Comparison of ENCODE assay signal across 11 cellular contexts in genomic region chr17:17737938-17738894, GRCh38. TPM values are rescaled to one million over a fixed set of nuclear protein-coding genes. Genes with fewer than 3 reads are reported as not detected.
DNase-seq lines count a peak whose midpoint lies in the region; ATAC-seq and TF ChIP-seq lines count a peak whose summit lies in the region.
"Had no signal": no experiment of that assay in that cellular context is flagged by ENCODE, and none has a peak within 500 bp of the region (broad histone marks: within the 10 kb centered on the region; RNA-seq: fewer than 3 reads in every experiment).

No MANE protein-coding gene starts in this region.

- CTCF ChIA-PET in CD8-positive, alpha-beta T cell (lab: Charles Lee), result interaction anchor here (0.9 to 1.9 kb wide), 2 partner anchors 9 to 128 kb away, joined by 3 to 5 read pairs; no protein-coding TSS in a partner anchor
- CTCF ChIA-PET in T-cell (lab: Charles Lee), result no interaction called here

- H3K36me3 ChIP-seq in CD8-positive, alpha-beta T cell (ENCODE audit: insufficient read depth, low read length), result no peaks in the 10 kb centered on the region
- H3K36me3 ChIP-seq in left ventricle myocardium inferior (no peaks in the 10 kb centered on the region), prostate gland (no peaks in the 10 kb centered on the region), aorta (ENCODE audit: control insufficient read depth in 1 of 2, insufficient read depth in 2 of 2, low read length in 1 of 2) (no peaks in the 10 kb centered on the region)

- no peaks in the 10 kb centered on the region for H3K27me3 Mint-ChIP-seq in CD8-positive, alpha-beta T cell (ENCODE audit: low read depth)
- no peaks in the 10 kb centered on the region for H3K27me3 Mint-ChIP-seq in T-cell
- H3K27me3 Mint-ChIP-seq: IgD-negative memory B cell had no signal

- peak overlapping the region; percentile 33 for H3K27ac ChIP-seq in CD8-positive, alpha-beta T cell (ENCODE audit: low read depth, low read length)
- H3K27ac ChIP-seq in left ventricle myocardium inferior (replicated peaks) (peak overlapping the region; percentile 79), prostate gland (peak overlapping the region; percentile 82 to 90), aorta (ENCODE audit: low read depth in 1 of 2, low read length in 2 of 2) (no peak overlapping the region)

- in situ Hi-C loops in KBM-7 (cut with MboI; ENCODE audit: low pct_unique_long_range_greater_than_20kb, low sequenced_read_pairs), result no loop called here

- H3K27me3 ChIP-seq in CD8-positive, alpha-beta T cell (ENCODE audit: insufficient read depth, low read length), result no peaks in the 10 kb centered on the region
- H3K27me3 ChIP-seq in left ventricle myocardium inferior (ENCODE audit: low read depth) (no peaks in the 10 kb centered on the region), prostate gland (replicated peaks; ENCODE audit: insufficient read depth) (no peaks in the 10 kb centered on the region), aorta (ENCODE audit: control insufficient read depth in 1 of 2, insufficient read depth in 2 of 2, low read length in 1 of 2) (no peaks in the 10 kb centered on the region)

- H3K4me3 ChIP-seq in CD8-positive, alpha-beta T cell (ENCODE audit: low read depth, low read length), result no peak overlapping the region
- peak overlapping the region; percentile 3 for H3K4me3 ChIP-seq in left ventricle myocardium inferior
- H3K4me3 ChIP-seq in prostate gland, result no peak overlapping the region
- H3K4me3 ChIP-seq in aorta (ENCODE audit: low read length in 2 of 2), result no peak overlapping the region

- H3K4me1 ChIP-seq in CD8-positive, alpha-beta T cell (ENCODE audit: insufficient read depth, low read length), result peaks cover 58% of the 10 kb centered on the region
- H3K4me1 ChIP-seq in left ventricle myocardium inferior, result peaks cover 81% of the 10 kb centered on the region
- peaks cover 47% of the 10 kb centered on the region for H3K4me1 ChIP-seq in prostate gland (replicated peaks)
- H3K4me1 ChIP-seq in aorta (ENCODE audit: control insufficient read depth in 1 of 2, insufficient read depth in 2 of 2, low read length in 2 of 2), result no peaks in the 10 kb centered on the region

- H3K4me1 Mint-ChIP-seq in CD8-positive, alpha-beta T cell (ENCODE audit: low read depth), result peaks cover 43% of the 10 kb centered on the region
- H3K4me1 Mint-ChIP-seq in T-cell, result peaks cover 30 to 46% (median 36%) of the 10 kb centered on the region in 3 donors

- POLR2A ChIA-PET in CD8-positive, alpha-beta T cell (lab: Charles Lee), result interaction anchor here (1.3 to 1.8 kb wide), 2 partner anchors 11 to 13 kb away, joined by 4 read pairs; no protein-coding TSS in a partner anchor
- POLR2A ChIA-PET in T-cell (lab: Charles Lee), result no interaction called here

- no peaks in the 10 kb centered on the region for H3K9me3 ChIP-seq in CD8-positive, alpha-beta T cell (ENCODE audit: low read length)
- H3K9me3 ChIP-seq in left ventricle myocardium inferior (replicated peaks), result no peaks in the 10 kb centered on the region
- H3K9me3 ChIP-seq in prostate gland, result no peaks in the 10 kb centered on the region
- no peaks in the 10 kb centered on the region for H3K9me3 ChIP-seq in aorta (ENCODE audit: control insufficient read depth, low read length)

- 25% methylated on average over 7 of the region's 16 CpGs for WGBS in prostate gland
- 79 to 82% methylated on average over 15 to 16 of the region's 16 CpGs for WGBS in aorta, 2 donors

- no peaks in the 10 kb centered on the region for H3K9me3 Mint-ChIP-seq in CD8-positive, alpha-beta T cell
- H3K9me3 Mint-ChIP-seq in T-cell, result no peaks in the 10 kb centered on the region
- H3K9me3 Mint-ChIP-seq: IgD-negative memory B cell, neural crest cell had no signal

- ATAC-seq in CD8-positive, alpha-beta T cell, result peak; percentile 38
- ATAC-seq in T-cell (replicated peaks in 1 of 4) (peak; percentile 35 to 63 (median 52)), aorta (ENCODE audit: low FRiP score) (no peak), HG03045 (IDR thresholded peaks at IDR 0.05; ENCODE audit: unreplicated experiment) (no peak)

- peaks cover 6% of the 10 kb centered on the region for H3K36me3 Mint-ChIP-seq in CD8-positive, alpha-beta T cell
- H3K36me3 Mint-ChIP-seq in T-cell, result no peaks in the 10 kb centered on the region

- TF ChIP-seq POLR2A in prostate gland (IDR thresholded peaks at IDR 0.05), result peak; percentile 8

- peak overlapping the region; percentile 73 for H3K27ac Mint-ChIP-seq in CD8-positive, alpha-beta T cell
- peak overlapping the region in 1 of 2 donors; percentile 84 for H3K27ac Mint-ChIP-seq in T-cell
- H3K27ac Mint-ChIP-seq: IgD-negative memory B cell had no signal

- DNase-seq in CD8-positive, alpha-beta T cell, result peak in 1 of 7 experiments; percentile 65
- DNase-seq in T-cell (peak in 1 of 34 experiments; percentile 29), left ventricle myocardium inferior (no peak), prostate gland (ENCODE audit: low spot score) (peak; percentile 64), aorta (no peak), C1 segment of cervical spinal cord (lab: John Stamatoyannopoulos, UW) (no peak), KBM-7 (no peak)
- DNase-seq: DMS79 had no signal

- peak overlapping the region; percentile 8 for H3K4me3 Mint-ChIP-seq in CD8-positive, alpha-beta T cell
- H3K4me3 Mint-ChIP-seq in T-cell, result peak overlapping the region in 1 of 3 donors; percentile 42

- TF ChIP-seq CTCF in CD8-positive, alpha-beta T cell (IDR thresholded peaks at IDR 0.05), result no peak
- TF ChIP-seq CTCF in left ventricle myocardium inferior (IDR thresholded peaks at IDR 0.05; ENCODE audit: borderline replicate concordance) (no peak), prostate gland (IDR thresholded peaks at IDR 0.05) (no peak)

- intact Hi-C loops in CD8-positive, alpha-beta T cell (cut with DNase I, micrococcal nuclease), result loop anchor here in 1 of 2 experiments (1.0 kb wide), 1 partner anchor 13 kb away; no protein-coding TSS in a partner anchor
- intact Hi-C loops in left ventricle myocardium inferior (cut with micrococcal nuclease), result no loop called here
- intact Hi-C loops in prostate gland (cut with DNase I), result no loop called here
- intact Hi-C loops in aorta (cut with DNase I), result no loop called here

RNA-seq across cellular contexts. Expression of gene RAI1, which starts 57.0 kb away (rescaled TPM):
- total RNA-seq in CD8-positive, alpha-beta T cell, result 10 to 100 TPM; 22.9 to 23.5 TPM
- total RNA-seq in T-cell, result 10 to 100 TPM; 20.1 to 31.2 (median 24.5) TPM
- total RNA-seq in left ventricle myocardium inferior, result 22.5 TPM
- total RNA-seq in prostate gland, result 10 to 100 TPM; 69.2 to 71.0 TPM
- total RNA-seq in aorta, result 10 to 100 TPM; 23.9 to 35.8 TPM
- 1 to 10 TPM; 2.0 to 7.0 TPM for polyA plus RNA-seq in aorta

Comparison
In these comparisons a context has a peak if more than half of its experiments do, and no peak if none do; other contexts are left out.
1. ATAC-seq: peak in CD8-positive, alpha-beta T cell (single experiment) and T-cell (4 of 4); none in aorta (single experiment) and HG03045 (single experiment).
2. H3K27ac ChIP-seq: peak in CD8-positive, alpha-beta T cell (single experiment), left ventricle myocardium inferior (single experiment) and prostate gland (2 of 2); none in aorta (0 of 2).